In the genomic region with DNA sequence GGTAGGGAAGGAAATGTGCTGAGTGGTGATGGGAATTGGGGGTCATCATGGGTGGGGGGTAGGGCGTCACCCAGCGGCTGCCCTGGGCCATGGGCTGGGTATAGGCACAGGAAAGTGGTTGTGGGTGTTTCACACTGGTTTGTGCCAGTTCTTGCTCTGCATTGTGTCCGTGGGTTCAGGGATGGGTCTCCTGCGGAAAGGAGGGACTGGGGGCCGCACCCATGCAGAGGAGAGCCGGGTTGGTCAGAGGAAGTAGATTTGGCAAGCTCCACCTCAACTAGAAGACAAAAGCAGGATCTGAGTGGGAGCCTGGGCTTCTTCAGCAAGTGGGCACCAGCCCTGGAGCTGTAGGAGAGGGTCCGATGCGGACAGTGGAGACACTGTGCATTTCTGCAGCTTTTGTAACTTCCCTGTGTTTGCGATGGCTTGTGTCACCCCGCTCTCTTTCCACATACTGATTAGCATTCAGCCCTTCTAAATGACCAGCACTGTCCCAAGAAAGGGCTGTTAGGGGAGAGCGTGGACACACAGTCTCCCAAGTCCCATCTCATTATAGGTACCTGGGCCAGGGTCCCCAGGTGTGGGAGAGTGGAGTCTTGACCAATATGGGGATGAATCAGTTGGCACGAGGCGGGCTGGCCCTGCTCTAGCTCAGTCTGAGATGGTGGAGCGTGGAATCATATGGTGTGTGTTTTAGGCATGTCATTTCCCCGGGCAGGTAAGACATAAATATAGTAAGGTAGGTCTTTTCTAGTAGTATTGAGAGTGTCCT, we compare ENCODE assay signal across 8 cellular contexts.
DNase-seq lines count a peak whose midpoint lies in the region; ATAC-seq, FAIRE-seq and TF ChIP-seq lines count a peak whose summit lies in the region.

No MANE protein-coding gene starts in this region.

- no peaks in the 10 kb centered on the region for H3K9me3 ChIP-seq in pancreas

- POLR2A ChIA-PET in GM10248 (lab: Yijun Ruan, JAX): no interaction called here

- 88 to 89% methylated on average over 15 of the region's 15 CpGs for WGBS in pancreas, 2 donors

- H3K27me3 ChIP-seq in dorsolateral prefrontal cortex: no peaks in the 10 kb centered on the region
- no peaks in the 10 kb centered on the region for H3K27me3 ChIP-seq in pancreas

- DNase-seq in GM10248 (ENCODE audit: extremely low spot score): no peak
- DNase-seq in NB4 (ENCODE audit: low read depth): peak; percentile 88
- DNase-seq in dorsolateral prefrontal cortex: peak in 1 of 10 donors; percentile 8
- peak in 1 of 6 donors; percentile 15 for DNase-seq in pancreas
- DNase-seq in NCI-H226: no peak
- DNase-seq in NCI-H1436 (lab: John Stamatoyannopoulos, UW): no peak
- DNase-seq in NCI-H510A treated with DMSO at 0.1 percent for 48 hours (lab: John Stamatoyannopoulos, UW): no peak

- ATAC-seq in pancreas (no peak), HG02970 (IDR thresholded peaks at IDR 0.05; ENCODE audit: low FRiP score, unreplicated experiment) (no peak)

- no peak for FAIRE-seq in pancreas (lab: Jason Lieb, UNC)

- peaks cover 10 to 52% (median 23%) of the 10 kb centered on the region in 3 donors for H3K4me1 ChIP-seq in pancreas

- TF ChIP-seq POLR2A in NB4 (IDR thresholded peaks at IDR 0.05; ENCODE audit: extremely low read depth, insufficient read length): peak; percentile 60

- intact Hi-C loops in dorsolateral prefrontal cortex (cut with DNase I) (no loop called here), pancreas (cut with DNase I) (loop anchor here in 1 of 3 donors (5.0 kb wide), 1 partner anchor 1463 kb away; no protein-coding TSS in a partner anchor)

- H3K4me3 ChIP-seq in NB4 (ENCODE audit: low read depth, low read length) (peak overlapping the region; percentile 95), dorsolateral prefrontal cortex (peak overlapping the region in 22 of 59 donors; percentile 0 to 84 (median 24)), pancreas (peak overlapping the region in 1 of 4 donors; percentile 94)

- CTCF ChIA-PET in GM10248 (lab: Yijun Ruan, JAX): interaction anchor here (0.7 to 9.4 kb wide), 5 partner anchors 11 to 51 kb away, joined by 4 to 120 read pairs (median 5); no protein-coding TSS in a partner anchor

- H3K27ac ChIP-seq in dorsolateral prefrontal cortex (peak overlapping the region in 42 of 59 donors; percentile 8 to 91 (median 50)), pancreas (peak overlapping the region in 3 of 4 donors; percentile 82 to 95 (median 88))

- no peaks in the 10 kb centered on the region for H3K36me3 ChIP-seq in pancreas

- peak; percentile 35 for TF ChIP-seq CTCF in GM10248 (IDR thresholded peaks at IDR 0.05; ENCODE audit: control extremely low read depth, extremely low read depth, low read depth, missing control alignments)
- TF ChIP-seq CTCF in NB4 (IDR thresholded peaks at IDR 0.05; ENCODE audit: low read depth, low read length): peak; percentile 30
- TF ChIP-seq CTCF in dorsolateral prefrontal cortex (IDR thresholded peaks at IDR 0.05 in 54 of 56, conservative IDR thresholded peaks at IDR 0.05 in 2 of 56; ENCODE audit: low read depth in 1 of 56, partially characterized antibody in 56 of 56): no peak
- no peak for TF ChIP-seq CTCF in pancreas (IDR thresholded peaks at IDR 0.05)

Comparison
In these comparisons a context has a peak if more than half of its experiments do, and no peak if none do; other contexts are left out.
1. CTCF ChIP-seq: peak in GM10248 (single experiment) and NB4 (single experiment); none in dorsolateral prefrontal cortex (0 of 56) and pancreas (0 of 4).